In genomic region chr12:91835693-91836092, GRCh38 we compare ENCODE assay signal across 35 cellular contexts.
"Had no signal": no experiment of that assay in that cellular context is flagged by ENCODE, and none has a peak within 500 bp of the region (broad histone marks: within the 10 kb centered on the region; RNA-seq: fewer than 3 reads in every experiment).

No MANE protein-coding gene starts in this region.

- H3K27me3 ChIP-seq: ascending aorta, cardiac muscle cell had no signal

- ATAC-seq: activated naive CD8-positive, alpha-beta T cell treated with anti-CD3 and anti-CD28 coated beads, Interleukin-2, amount 50 U/mL, for 24 hours; activated T-cell treated with anti-CD3 and anti-CD28 coated beads, Interleukin-2, amount 50 U/mL, for 4 hours; activated T-cell treated with anti-CD3 and anti-CD28 coated beads, Interleukin-2, amount 50 U/mL, for 72 hours; activated T-helper 17 cell treated with anti-CD3 and anti-CD28 coated beads, Interleukin-2, amount 50 U/mL, for 72 hours had no signal

- H3K4me3 Mint-ChIP-seq: activated B cell treated with CpG ODN at 0.5 μM for 24 hours; activated CD4-positive, alpha-beta memory T cell treated with anti-CD3 and anti-CD28 coated beads for 36 hours; activated CD4-positive, alpha-beta T cell treated with anti-CD3 and anti-CD28 coated beads, Interleukin-2, amount 10 ng/mL, durations not matched to agents 24 days and 14 days; activated CD8-positive, alpha-beta T cell treated with anti-CD3 and anti-CD28 coated beads for 36 hours; activated naive CD4-positive, alpha-beta T cell treated with anti-CD3 and anti-CD28 coated beads, Interleukin-2, amount 10 ng/mL, durations not matched to agents 7 days and 5 days; activated naive CD4-positive, alpha-beta T cell treated with anti-CD3 and anti-CD28 coated beads, Interleukin-2, amount 50 U/mL, for 24 hours; activated naive CD8-positive, alpha-beta T cell; activated naive CD8-positive, alpha-beta T cell treated with anti-CD3 and anti-CD28 coated beads, Interleukin-2, amount 10 ng/mL, durations not matched to agents 7 days and 5 days; activated naive CD8-positive, alpha-beta T cell treated with anti-CD3 and anti-CD28 coated beads, Interleukin-2, amount 50 U/mL, for 24 hours; activated T-cell treated with anti-CD3 and anti-CD28 coated beads, Interleukin-2, amount 50 U/mL, for 4 hours; activated T-cell treated with anti-CD3 and anti-CD28 coated beads, Interleukin-2, amount 50 U/mL, for 72 hours; activated T-helper 1 cell treated with anti-CD3 and anti-CD28 coated beads, Interleukin-12 subunit alpha, Interleukin-12 subunit beta, Interleukin-2, Interleukin-4 antibody, amounts not matched to agents 30 ng/mL and 10 ng/mL and 1 ng/mL, durations not matched to agents 14 hours and 24 hours and 36 hours; activated T-helper 17 cell treated with anti-CD3 and anti-CD28 coated beads, Interleukin-2, amount 50 U/mL, for 72 hours; brain; central memory CD8-positive, alpha-beta T cell; T-helper 2 cell treated with Interferon-gamma antibody and Interleukin-4, amounts not matched to agents 5 μg/mL and 100 μg/mL, for 36 hours had no signal

- H3K4me1 Mint-ChIP-seq: activated T-helper 17 cell treated with anti-CD3 and anti-CD28 coated beads, Interleukin-2, amount 50 U/mL, for 72 hours; brain had no signal

- H3K27ac Mint-ChIP-seq: activated B cell treated with CpG ODN at 0.5 μM for 24 hours; activated CD4-positive, alpha-beta memory T cell treated with anti-CD3 and anti-CD28 coated beads for 36 hours; activated CD4-positive, alpha-beta T cell treated with anti-CD3 and anti-CD28 coated beads, Interleukin-2, amount 10 ng/mL, durations not matched to agents 24 days and 14 days; activated CD8-positive, alpha-beta T cell treated with anti-CD3 and anti-CD28 coated beads for 36 hours; activated naive CD4-positive, alpha-beta T cell treated with anti-CD3 and anti-CD28 coated beads, Interleukin-2, amount 10 ng/mL, durations not matched to agents 7 days and 5 days; activated naive CD4-positive, alpha-beta T cell treated with anti-CD3 and anti-CD28 coated beads, Interleukin-2, amount 50 U/mL, for 24 hours; activated naive CD8-positive, alpha-beta T cell; activated naive CD8-positive, alpha-beta T cell treated with anti-CD3 and anti-CD28 coated beads, Interleukin-2, amount 10 ng/mL, durations not matched to agents 7 days and 5 days; activated naive CD8-positive, alpha-beta T cell treated with anti-CD3 and anti-CD28 coated beads, Interleukin-2, amount 50 U/mL, for 24 hours; activated T-helper 1 cell treated with anti-CD3 and anti-CD28 coated beads, Interleukin-12 subunit alpha, Interleukin-12 subunit beta, Interleukin-2, Interleukin-4 antibody, amounts not matched to agents 30 ng/mL and 10 ng/mL and 1 ng/mL, durations not matched to agents 14 hours and 24 hours and 36 hours; activated T-helper 17 cell treated with anti-CD3 and anti-CD28 coated beads, Interleukin-2, amount 50 U/mL, for 72 hours; brain; T-helper 2 cell treated with Interferon-gamma antibody and Interleukin-4, amounts not matched to agents 5 μg/mL and 100 μg/mL, for 36 hours had no signal

- H3K36me3 ChIP-seq: ascending aorta, cardiac muscle cell had no signal

- DNase-seq: activated B cell treated with CpG ODN at 0.5 μM for 24 hours; activated CD4-positive, alpha-beta memory T cell treated with anti-CD3 and anti-CD28 coated beads for 36 hours; activated CD4-positive, alpha-beta T cell treated with anti-CD3 and anti-CD28 coated beads for 4 hours; activated CD4-positive, alpha-beta T cell treated with anti-CD3 and anti-CD28 coated beads, Interleukin-2, amount 10 ng/mL, durations not matched to agents 24 days and 14 days; activated CD4-positive, alpha-beta T cell treated with anti-CD3 and anti-CD28 coated beads, Interleukin-2, amount 50 U/mL, for 1 hour; activated CD4-positive, alpha-beta T cell treated with anti-CD3 and anti-CD28 coated beads, Interleukin-2, amount 50 U/mL, for 4 hours; activated CD4-positive, CD25-positive, alpha-beta regulatory T cell treated with anti-CD3 and anti-CD28 coated beads, Interleukin-2, amount 50 U/mL, for 72 hours; activated CD8-positive, alpha-beta memory T cell treated with anti-CD3 and anti-CD28 coated beads, Interleukin-2, amount 50 U/mL, for 4 hours; activated effector memory CD4-positive, alpha-beta T cell treated with anti-CD3 and anti-CD28 coated beads, Interleukin-2, amount 50 U/mL, for 16 hours; activated gamma-delta T cell treated with Interleukin-2 at 50 U/mL for 16 hours; activated naive CD4-positive, alpha-beta T cell; activated naive CD4-positive, alpha-beta T cell treated with anti-CD3 and anti-CD28 coated beads, Interleukin-2, amount 10 ng/mL, durations not matched to agents 7 days and 5 days; activated naive CD8-positive, alpha-beta T cell treated with anti-CD3 and anti-CD28 coated beads, Interleukin-2, amount 10 ng/mL, durations not matched to agents 7 days and 5 days; activated naive CD8-positive, alpha-beta T cell treated with anti-CD3 and anti-CD28 coated beads, Interleukin-2, amount 50 U/mL, for 24 hours; activated T-cell treated with anti-CD3 and anti-CD28 coated beads for 4 hours; activated T-cell treated with anti-CD3 and anti-CD28 coated beads, Interleukin-2, amount 50 U/mL, for 1 hour; activated T-cell treated with anti-CD3 and anti-CD28 coated beads, Interleukin-2, amount 50 U/mL, for 4 hours; activated T-cell treated with anti-CD3 and anti-CD28 coated beads, Interleukin-2, amount 50 U/mL, for 72 hours; amygdala; anterior cingulate cortex; caudate nucleus; cerebellar nuclear complex; T-helper 2 cell; T-helper 9 cell had no signal

- H3K36me3 Mint-ChIP-seq: activated CD4-positive, alpha-beta memory T cell treated with anti-CD3 and anti-CD28 coated beads for 36 hours; brain had no signal

- H3K27me3 Mint-ChIP-seq: activated B cell treated with CpG ODN at 0.5 μM for 24 hours; activated CD4-positive, alpha-beta memory T cell treated with anti-CD3 and anti-CD28 coated beads for 36 hours; activated CD4-positive, alpha-beta T cell treated with anti-CD3 and anti-CD28 coated beads, Interleukin-2, amount 10 ng/mL, durations not matched to agents 24 days and 14 days; activated CD8-positive, alpha-beta T cell treated with anti-CD3 and anti-CD28 coated beads for 36 hours; activated naive CD4-positive, alpha-beta T cell treated with anti-CD3 and anti-CD28 coated beads, Interleukin-2, amount 10 ng/mL, durations not matched to agents 7 days and 5 days; activated naive CD4-positive, alpha-beta T cell treated with anti-CD3 and anti-CD28 coated beads, Interleukin-2, amount 50 U/mL, for 24 hours; activated naive CD8-positive, alpha-beta T cell; activated naive CD8-positive, alpha-beta T cell treated with anti-CD3 and anti-CD28 coated beads, Interleukin-2, amount 10 ng/mL, durations not matched to agents 7 days and 5 days; activated naive CD8-positive, alpha-beta T cell treated with anti-CD3 and anti-CD28 coated beads, Interleukin-2, amount 50 U/mL, for 24 hours; activated T-helper 17 cell treated with anti-CD3 and anti-CD28 coated beads, Interleukin-2, amount 50 U/mL, for 72 hours; brain; central memory CD8-positive, alpha-beta T cell had no signal

- H3K9me3 Mint-ChIP-seq: central memory CD8-positive, alpha-beta T cell had no signal

- H3K4me1 ChIP-seq: ascending aorta had no signal

- H3K4me3 ChIP-seq: ascending aorta, cardiac muscle cell had no signal

- H3K27ac ChIP-seq: ascending aorta, cardiac muscle cell, VCaP had no signal

- H3K9me3 ChIP-seq: ascending aorta had no signal
